Comparison of ENCODE assay signal across 8 cellular contexts in the genomic region with DNA sequence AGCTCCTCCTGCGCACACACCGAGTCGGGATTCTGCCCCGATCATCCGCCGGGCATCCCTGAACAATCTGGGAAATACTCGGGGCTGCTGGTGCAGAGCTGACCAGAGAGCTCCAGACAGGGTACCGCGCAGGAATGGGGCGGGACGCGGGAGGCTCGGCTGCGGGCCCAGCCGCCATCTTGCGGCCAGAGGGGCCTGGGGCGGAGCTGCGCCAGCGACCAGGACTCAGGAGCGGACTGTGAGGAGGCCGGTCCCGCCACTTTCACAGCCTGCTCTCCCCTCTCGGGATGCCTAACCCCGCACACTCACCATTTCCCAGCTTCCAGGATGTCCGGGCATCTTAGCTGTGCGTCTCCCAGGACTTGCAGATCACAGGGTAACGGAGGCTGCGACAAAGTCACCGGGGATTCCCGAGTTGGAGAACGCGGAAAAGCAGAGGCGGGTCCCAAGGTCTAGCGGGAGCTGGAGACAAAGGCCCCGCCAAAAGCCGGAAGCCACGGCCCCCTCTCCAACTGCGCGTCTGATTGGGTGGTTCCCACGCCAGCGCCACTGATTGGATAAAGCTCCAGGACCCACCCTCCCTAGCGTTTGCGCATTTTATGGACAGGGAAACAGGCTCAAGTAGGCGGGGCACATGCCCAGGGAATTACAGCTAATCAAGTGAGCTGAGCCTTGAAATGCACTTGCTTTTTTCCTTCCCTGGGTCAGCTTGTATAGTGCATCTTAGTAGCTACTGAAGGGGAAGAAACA. TPM values are rescaled to one million over a fixed set of nuclear protein-coding genes. Genes with fewer than 3 reads are reported as not detected.
DNase-seq lines count a peak whose midpoint lies in the region; ATAC-seq and TF ChIP-seq lines count a peak whose summit lies in the region.

No MANE protein-coding gene starts in this region.

- H3K36me3 ChIP-seq in DND-41 (ENCODE audit: insufficient read depth, low read length) (peaks cover 46% of the 10 kb centered on the region), left ventricle myocardium inferior (no peaks in the 10 kb centered on the region), upper lobe of left lung (peaks cover 0 to 6% (median 2%) of the 10 kb centered on the region in 4 donors)

- H3K9ac ChIP-seq in DND-41 (ENCODE audit: low read depth, low read length): peak overlapping the region; percentile 99

- H3K27ac ChIP-seq in DND-41 (ENCODE audit: low read length) (peak overlapping the region; percentile 100), angular gyrus (ENCODE audit: low read depth, low read length) (peak overlapping the region; percentile 68), left ventricle myocardium inferior (replicated peaks) (peak overlapping the region; percentile 88), upper lobe of left lung (peak overlapping the region; percentile 80 to 90 (median 88))

- H3K9me3 Mint-ChIP-seq in T-helper 1 cell treated with Interleukin-12 subunit alpha and Interleukin-12 subunit beta and Interleukin-4 antibody, amounts not matched to agents 30 μg/mL and 1 μg/mL, for 36 hours: peaks cover 33% of the 10 kb centered on the region

- peaks cover 19% of the 10 kb centered on the region for H3K4me1 Mint-ChIP-seq in T-helper 1 cell treated with Interleukin-12 subunit alpha and Interleukin-12 subunit beta and Interleukin-4 antibody, amounts not matched to agents 30 μg/mL and 1 μg/mL, for 36 hours (ENCODE audit: low read depth)

- peak in 1 of 4 donors; percentile 56 for TF ChIP-seq POLR2A in upper lobe of left lung (IDR thresholded peaks at IDR 0.05)

- H3K4me3 ChIP-seq in DND-41 (ENCODE audit: low read depth in 1 of 2, low read length in 2 of 2) (peak overlapping the region; percentile 97 to 99), left ventricle myocardium inferior (peak overlapping the region; percentile 92), upper lobe of left lung (peak overlapping the region; percentile 63 to 86 (median 70))

- WGBS in upper lobe of left lung, 2 donors: 0 to 1% methylated on average over 14 to 40 of the region's 44 CpGs

- TF ChIP-seq EP300 in upper lobe of left lung (IDR thresholded peaks at IDR 0.05): no peak

- H3K79me2 ChIP-seq in DND-41 (ENCODE audit: insufficient read depth, low read length): peaks cover 55% of the 10 kb centered on the region

- TF ChIP-seq CTCF in DND-41 (IDR thresholded peaks at IDR 0.05; ENCODE audit: borderline replicate concordance, extremely low read depth, low read length, poor library complexity, severe bottlenecking) (peak; percentile 32), left ventricle myocardium inferior (IDR thresholded peaks at IDR 0.05; ENCODE audit: borderline replicate concordance) (no peak), upper lobe of left lung (IDR thresholded peaks at IDR 0.05) (peak in 1 of 6 experiments; percentile 19)

- peak; percentile 97 for DNase-seq in DND-41
- peak; percentile 96 for DNase-seq in NAMALWA (ENCODE audit: low spot score)
- DNase-seq in left ventricle myocardium inferior: peak; percentile 94
- peak; percentile 88 to 99 (median 96) for DNase-seq in posterior cingulate gyrus
- DNase-seq in upper lobe of left lung: peak; percentile 91 to 95

- H3K27me3 ChIP-seq in DND-41 (ENCODE audit: insufficient read depth, low read length, poor library complexity) (no peaks in the 10 kb centered on the region), left ventricle myocardium inferior (ENCODE audit: low read depth) (peaks cover 12% of the 10 kb centered on the region), upper lobe of left lung (no peaks in the 10 kb centered on the region)

- peaks cover 30% of the 10 kb centered on the region; the same call in 1 of the 2 replicates for H4K20me1 ChIP-seq in DND-41 (ENCODE audit: insufficient read depth, low read length)

- H3K27ac Mint-ChIP-seq in T-helper 1 cell treated with Interleukin-12 subunit alpha and Interleukin-12 subunit beta and Interleukin-4 antibody, amounts not matched to agents 30 μg/mL and 1 μg/mL, for 36 hours: peak overlapping the region; percentile 89

- peak; percentile 98 for ATAC-seq in DND-41 (ENCODE audit: insufficient read depth, low read depth)
- ATAC-seq in GM21786 (IDR thresholded peaks at IDR 0.05; ENCODE audit: unreplicated experiment): peak; percentile 95
- ATAC-seq in upper lobe of left lung (ENCODE audit: low FRiP score in 2 of 2): peak; percentile 98 to 99

- peak overlapping the region; percentile 100 for H2AFZ ChIP-seq in DND-41 (ENCODE audit: low read depth, low read length)

- peak overlapping the region; percentile 75 for H3K4me2 ChIP-seq in DND-41 (ENCODE audit: insufficient read depth, low read length)

- no peaks in the 10 kb centered on the region for H3K27me3 Mint-ChIP-seq in T-helper 1 cell treated with Interleukin-12 subunit alpha and Interleukin-12 subunit beta and Interleukin-4 antibody, amounts not matched to agents 30 μg/mL and 1 μg/mL, for 36 hours (ENCODE audit: low read depth)

- H3K9me3 ChIP-seq in DND-41 (ENCODE audit: insufficient read depth, low read length, severe bottlenecking) (no peaks in the 10 kb centered on the region), left ventricle myocardium inferior (replicated peaks) (no peaks in the 10 kb centered on the region), upper lobe of left lung (no peaks in the 10 kb centered on the region)

- peaks cover 33% of the 10 kb centered on the region for H3K36me3 Mint-ChIP-seq in T-helper 1 cell treated with Interleukin-12 subunit alpha and Interleukin-12 subunit beta and Interleukin-4 antibody, amounts not matched to agents 30 μg/mL and 1 μg/mL, for 36 hours (ENCODE audit: low read depth)

- intact Hi-C loops in left ventricle myocardium inferior (cut with micrococcal nuclease) (no loop called here), posterior cingulate gyrus (cut with DNase I) (loop anchor here (1.0 kb wide), 1 partner anchor 15 kb away; a partner anchor contains a TSS)

- peak overlapping the region; percentile 89 for H3K4me3 Mint-ChIP-seq in T-helper 1 cell treated with Interleukin-12 subunit alpha and Interleukin-12 subunit beta and Interleukin-4 antibody, amounts not matched to agents 30 μg/mL and 1 μg/mL, for 36 hours

- H3K4me1 ChIP-seq in DND-41 (ENCODE audit: insufficient read depth, low read length) (peaks cover 41% of the 10 kb centered on the region), left ventricle myocardium inferior (peaks cover 19% of the 10 kb centered on the region), upper lobe of left lung (peaks cover 11 to 17% (median 12%) of the 10 kb centered on the region in 4 donors)

RNA-seq across cellular contexts. Expression of a gene that starts 15.8 kb away (rescaled TPM):
- 5.1 TPM for total RNA-seq in left ventricle myocardium inferior
- total RNA-seq in upper lobe of left lung: 10 to 100 TPM in 5 of 6 donors, 1 to 10 TPM in 1; 8.8 to 35.6 (median 11.6) TPM

Comparison
In these comparisons a context has a peak if more than half of its experiments do, and no peak if none do; other contexts are left out.
1. Peak in every context shown above with its lines: DNase-seq, ATAC-seq, H3K4me3 ChIP-seq and H3K27ac ChIP-seq.